39 cellular contexts compared by ENCODE assay signal in genomic region chr14:52914295-52914694, GRCh38.
"Had no signal": no experiment of that assay in that cellular context is flagged by ENCODE, and none has a peak within 500 bp of the region (broad histone marks: within the 10 kb centered on the region; RNA-seq: fewer than 3 reads in every experiment).

No MANE protein-coding gene starts in this region.

- DNase-seq: activated B cell treated with CpG ODN at 0.5 μM for 24 hours; activated CD4-positive, alpha-beta memory T cell treated with anti-CD3 and anti-CD28 coated beads for 36 hours; activated CD4-positive, alpha-beta T cell treated with anti-CD3 and anti-CD28 coated beads for 4 hours; activated CD4-positive, alpha-beta T cell treated with anti-CD3 and anti-CD28 coated beads, Interleukin-2, amount 50 U/mL, for 1 hour; activated CD4-positive, CD25-positive, alpha-beta regulatory T cell treated with anti-CD3 and anti-CD28 coated beads, Interleukin-2, amount 50 U/mL, for 72 hours; activated CD8-positive, alpha-beta memory T cell treated with anti-CD3 and anti-CD28 coated beads, Interleukin-2, amount 50 U/mL, for 4 hours; activated gamma-delta T cell treated with Interleukin-2 at 50 U/mL for 16 hours; activated naive CD4-positive, alpha-beta T cell treated with anti-CD3 and anti-CD28 coated beads for 36 hours; activated T-cell treated with anti-CD3 and anti-CD28 coated beads for 4 hours; activated T-cell treated with anti-CD3 and anti-CD28 coated beads, Interleukin-2, amount 50 U/mL, for 4 hours; adrenal gland; anterior cingulate cortex; caudate nucleus; cerebellar nuclear complex; MM.1S; MV-4-11; NCI-H1092; NCI-H1436 treated with DMSO at 0.1 percent for 48 hours; NCI-H1694 treated with DMSO at 0.1 percent for 48 hours; NCI-H2029; NCI-H2171; NCI-H510A; NCI-H526; NCI-H748 treated with DMSO at 0.1 percent for 48 hours; NK-92 treated with Interleukin-12 subunit alpha and Interleukin-12 subunit beta, amount 100 ng/mL, for 24 hours; PC-3; Peyer's patch; RPMI8226; SHP77 treated with DMSO at 0.1 percent for 48 hours; T-cell; T-helper 2 cell; T-helper 9 cell had no signal

- ATAC-seq: activated naive CD4-positive, alpha-beta T cell treated with anti-CD3 and anti-CD28 coated beads, Interleukin-2, amount 50 U/mL, for 72 hours; activated T-cell treated with anti-CD3 and anti-CD28 coated beads, Interleukin-2, amount 50 U/mL, for 4 hours; PC-3; SK-N-SH treated with all-trans-retinoic acid at 6 μM for 48 hours; T-cell had no signal

- FAIRE-seq: bronchial epithelial cell had no signal

- H3K36me3 ChIP-seq: adrenal gland, Peyer's patch had no signal

- H3K9me3 ChIP-seq: adrenal gland, Peyer's patch, SJSA1 had no signal

- H3K27me3 ChIP-seq: adrenal gland, Peyer's patch, SJSA1 had no signal

- H3K27me3 Mint-ChIP-seq: activated B cell treated with CpG ODN at 0.5 μM for 24 hours; activated CD4-positive, alpha-beta memory T cell treated with anti-CD3 and anti-CD28 coated beads for 36 hours; T-cell had no signal

- H3K9me3 Mint-ChIP-seq: activated B cell treated with CpG ODN at 0.5 μM for 24 hours; activated CD4-positive, alpha-beta memory T cell treated with anti-CD3 and anti-CD28 coated beads for 36 hours; activated naive CD4-positive, alpha-beta T cell treated with anti-CD3 and anti-CD28 coated beads for 36 hours; activated naive CD4-positive, alpha-beta T cell treated with anti-CD3 and anti-CD28 coated beads, Interleukin-2, amount 50 U/mL, for 72 hours; activated T-cell treated with anti-CD3 and anti-CD28 coated beads, Interleukin-2, amount 50 U/mL, for 4 hours; activated T-helper 1 cell treated with anti-CD3 and anti-CD28 coated beads, Interleukin-12 subunit alpha, Interleukin-12 subunit beta, Interleukin-2, Interleukin-4 antibody, amounts not matched to agents 30 ng/mL and 10 ng/mL and 1 ng/mL, durations not matched to agents 14 hours and 24 hours and 36 hours; brain; T-cell had no signal

- H3K27ac Mint-ChIP-seq: activated B cell treated with CpG ODN at 0.5 μM for 24 hours; activated CD4-positive, alpha-beta memory T cell treated with anti-CD3 and anti-CD28 coated beads for 36 hours; activated naive CD4-positive, alpha-beta T cell treated with anti-CD3 and anti-CD28 coated beads for 36 hours; activated naive CD4-positive, alpha-beta T cell treated with anti-CD3 and anti-CD28 coated beads, Interleukin-2, amount 50 U/mL, for 72 hours; activated T-helper 1 cell treated with anti-CD3 and anti-CD28 coated beads, Interleukin-12 subunit alpha, Interleukin-12 subunit beta, Interleukin-2, Interleukin-4 antibody, amounts not matched to agents 30 ng/mL and 10 ng/mL and 1 ng/mL, durations not matched to agents 14 hours and 24 hours and 36 hours; brain; T-cell had no signal

- H3K4me3 ChIP-seq: adrenal gland, Peyer's patch, SJSA1 had no signal

- H3K36me3 Mint-ChIP-seq: activated CD4-positive, alpha-beta memory T cell treated with anti-CD3 and anti-CD28 coated beads for 36 hours; activated naive CD4-positive, alpha-beta T cell treated with anti-CD3 and anti-CD28 coated beads, Interleukin-2, amount 50 U/mL, for 72 hours; T-cell had no signal

- H3K4me3 Mint-ChIP-seq: activated B cell treated with CpG ODN at 0.5 μM for 24 hours; activated CD4-positive, alpha-beta memory T cell treated with anti-CD3 and anti-CD28 coated beads for 36 hours; activated naive CD4-positive, alpha-beta T cell treated with anti-CD3 and anti-CD28 coated beads for 36 hours; activated T-cell treated with anti-CD3 and anti-CD28 coated beads, Interleukin-2, amount 50 U/mL, for 4 hours; activated T-helper 1 cell treated with anti-CD3 and anti-CD28 coated beads, Interleukin-12 subunit alpha, Interleukin-12 subunit beta, Interleukin-2, Interleukin-4 antibody, amounts not matched to agents 30 ng/mL and 10 ng/mL and 1 ng/mL, durations not matched to agents 14 hours and 24 hours and 36 hours; brain; T-cell had no signal

- H3K27ac ChIP-seq: adrenal gland, Peyer's patch, SJSA1, VCaP had no signal
